Comparison of ENCODE assay signal across 18 cellular contexts in the genomic region with DNA sequence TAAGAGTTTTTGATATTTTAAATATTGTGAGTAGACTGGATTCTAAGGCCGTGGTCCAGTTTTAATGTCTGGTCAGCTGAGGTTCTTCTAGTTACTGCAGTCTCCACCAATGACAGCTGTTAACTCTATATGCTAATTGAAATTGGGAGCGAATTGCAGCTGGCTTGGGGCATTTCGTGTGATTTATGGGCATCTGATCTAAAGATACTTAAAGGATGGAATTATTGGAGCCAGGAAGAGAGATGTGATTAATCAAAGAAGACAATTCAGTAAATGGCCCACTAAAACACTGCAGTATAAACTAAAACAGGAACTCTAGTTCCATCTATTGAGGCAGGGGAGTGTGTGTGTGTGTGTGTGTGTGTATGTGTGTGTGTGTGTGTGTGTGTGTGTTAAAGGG.
DNase-seq lines count a peak whose midpoint lies in the region; ATAC-seq and TF ChIP-seq lines count a peak whose summit lies in the region.
"Had no signal": no experiment of that assay in that cellular context is flagged by ENCODE, and none has a peak within 500 bp of the region (broad histone marks: within the 10 kb centered on the region; RNA-seq: fewer than 3 reads in every experiment).

No MANE protein-coding gene starts in this region.

- no peak for TF ChIP-seq CTCF in coronary artery (IDR thresholded peaks at IDR 0.05)

- peak overlapping the region; percentile 16 for H3K27ac Mint-ChIP-seq in activated CD8-positive, alpha-beta memory T cell treated with anti-CD3 and anti-CD28 coated beads, Interleukin-2, amount 10 ng/mL, durations not matched to agents 7 days and 5 days
- H3K27ac Mint-ChIP-seq: CD4-positive, alpha-beta memory T cell had no signal

- H3K4me1 Mint-ChIP-seq in activated CD8-positive, alpha-beta memory T cell treated with anti-CD3 and anti-CD28 coated beads, Interleukin-2, amount 10 ng/mL, durations not matched to agents 7 days and 5 days, result peaks cover 1% of the 10 kb centered on the region
- H3K4me1 Mint-ChIP-seq: CD4-positive, alpha-beta memory T cell had no signal

- DNase-seq in activated CD8-positive, alpha-beta memory T cell treated with anti-CD3 and anti-CD28 coated beads, Interleukin-2, amount 10 ng/mL, durations not matched to agents 7 days and 5 days, result no peak
- DNase-seq in activated CD8-positive, alpha-beta memory T cell treated with anti-CD3 and anti-CD28 coated beads, Interleukin-2, amount 50 U/mL, for 4 hours, result no peak
- DNase-seq in NCI-H82 treated with DMSO at 0.1 percent for 48 hours (lab: John Stamatoyannopoulos, UW; ENCODE audit: unreplicated experiment) (peak; percentile 39), left kidney (ENCODE audit: low read depth, low spot score) (peak; percentile 49), coronary artery (ENCODE audit: low spot score) (no peak)
- DNase-seq in effector CD8-positive, alpha-beta T cell (lab: John Stamatoyannopoulos, UW), result no peak
- DNase-seq: 8988T; C1 segment of cervical spinal cord; Calu3; CD4-positive, alpha-beta memory T cell; COR-L47; DMS53; DMS79 treated with DMSO at 0.1 percent for 48 hours; GF-D8; GOT3; H7; HCEC 1CT had no signal

- no peaks in the 10 kb centered on the region for H3K36me3 Mint-ChIP-seq in activated CD8-positive, alpha-beta memory T cell treated with anti-CD3 and anti-CD28 coated beads, Interleukin-2, amount 10 ng/mL, durations not matched to agents 7 days and 5 days
- H3K36me3 Mint-ChIP-seq: CD4-positive, alpha-beta memory T cell had no signal

- H3K4me3 Mint-ChIP-seq in activated CD8-positive, alpha-beta memory T cell treated with anti-CD3 and anti-CD28 coated beads, Interleukin-2, amount 10 ng/mL, durations not matched to agents 7 days and 5 days, result no peak overlapping the region
- H3K4me3 Mint-ChIP-seq: CD4-positive, alpha-beta memory T cell had no signal

- H3K27me3 Mint-ChIP-seq in activated CD8-positive, alpha-beta memory T cell treated with anti-CD3 and anti-CD28 coated beads, Interleukin-2, amount 10 ng/mL, durations not matched to agents 7 days and 5 days, result peaks cover under 1% of the 10 kb centered on the region

- no peak for ATAC-seq in activated CD8-positive, alpha-beta memory T cell treated with anti-CD3 and anti-CD28 coated beads, Interleukin-2, amount 10 ng/mL, durations not matched to agents 7 days and 5 days
- ATAC-seq: A549 had no signal

- CTCF ChIA-PET in activated CD8-positive, alpha-beta memory T cell treated with anti-CD3 and anti-CD28 coated beads, Interleukin-2, amount 10 ng/mL, durations not matched to agents 7 days and 5 days (lab: Charles Lee), result interaction anchor here (0.9 kb wide), 1 partner anchor 8 kb away, joined by 3 read pairs; no protein-coding TSS in a partner anchor

- H3K4me3 ChIP-seq in coronary artery, result no peak overlapping the region
- H3K4me3 ChIP-seq: A549 had no signal

- H3K27ac ChIP-seq in coronary artery, result no peak overlapping the region
- H3K27ac ChIP-seq: A549 had no signal

- no peaks in the 10 kb centered on the region for H3K9me3 Mint-ChIP-seq in activated CD8-positive, alpha-beta memory T cell treated with anti-CD3 and anti-CD28 coated beads, Interleukin-2, amount 10 ng/mL, durations not matched to agents 7 days and 5 days (ENCODE audit: low read depth)

Comparison
In these comparisons a context has a peak if more than half of its experiments do, and no peak if none do; other contexts are left out.
1. DNase-seq: peak in NCI-H82 treated with DMSO at 0.1 percent for 48 hours (single experiment) and left kidney (single experiment); none in activated CD8-positive, alpha-beta memory T cell treated with anti-CD3 and anti-CD28 coated beads, Interleukin-2, amount 10 ng/mL, durations not matched to agents 7 days and 5 days (single experiment), activated CD8-positive, alpha-beta memory T cell treated with anti-CD3 and anti-CD28 coated beads, Interleukin-2, amount 50 U/mL, for 4 hours (single experiment), coronary artery (single experiment) and effector CD8-positive, alpha-beta T cell (single experiment).